In the genomic region with DNA sequence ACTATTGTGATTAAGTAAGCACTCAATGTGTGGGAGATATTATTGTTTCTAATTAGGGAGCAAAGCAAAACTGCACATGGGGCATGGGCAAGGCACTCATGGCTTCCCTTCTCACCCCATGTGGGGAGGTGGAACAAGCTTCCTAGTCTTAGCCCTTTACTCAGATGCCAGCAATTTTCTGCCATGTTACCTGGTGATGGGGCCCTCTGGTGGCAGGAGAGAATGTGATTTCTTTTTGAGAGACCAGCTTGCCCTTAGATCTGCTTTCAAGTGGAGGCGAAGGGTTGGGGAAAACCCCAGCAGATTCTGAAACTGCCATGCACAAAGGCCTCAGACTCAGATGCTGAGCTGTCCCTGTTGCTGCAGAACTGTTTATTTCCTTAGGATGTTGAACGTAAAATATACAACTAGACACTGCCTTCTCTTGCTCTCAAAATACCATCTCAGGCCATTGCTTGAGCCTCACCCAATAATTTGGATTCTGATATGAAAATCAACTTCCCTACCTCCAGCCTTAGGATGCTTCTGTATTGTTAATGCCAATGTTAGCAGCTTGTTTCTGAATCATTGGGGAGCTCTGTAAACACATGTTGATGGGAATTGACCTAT, we compare ENCODE assay signal across 8 cellular contexts.
DNase-seq lines count a peak whose midpoint lies in the region; ATAC-seq and TF ChIP-seq lines count a peak whose summit lies in the region.

No MANE protein-coding gene starts in this region.

- H3K4me2 ChIP-seq in OCI-LY7 (ENCODE audit: low read length): peak overlapping the region; percentile 5; the same call in 1 of the 2 replicates

- no TSS peak for BruUV-seq in OCI-LY7 (replicated peaks; lab: Mats Ljungman, UMichigan)

- DNase-seq in DMS153 treated with DMSO at 0.1 percent for 48 hours (lab: John Stamatoyannopoulos, UW; ENCODE audit: unreplicated experiment): peak; percentile 46
- peak; percentile 70 for DNase-seq in OCI-LY7 (ENCODE audit: low spot score)
- DNase-seq in activated T-cell treated with anti-CD3 and anti-CD28 coated beads, Interleukin-2, amount 50 U/mL, for 48 hours: peak; percentile 84 to 85
- peak in 24 of 42 donors; percentile 3 to 51 (median 26) for DNase-seq in head of caudate nucleus
- DNase-seq in stimulated activated CD4-positive, alpha-beta T cell treated with anti-CD3 and anti-CD28 coated beads, Interleukin-12 subunit alpha, Interleukin-12 subunit beta, amount 100 ng/mL, for 48 hours (ENCODE audit: low read depth in 2 of 3, low spot score in 1 of 3): peak; percentile 60 to 79 (median 69)
- DNase-seq in KG1 (lab: John Stamatoyannopoulos, UW): no peak

- POLR2A ChIA-PET in OCI-LY7 (lab: Charles Lee): interaction anchor here (0.7 to 0.9 kb wide), 2 partner anchors 31 to 287 kb away, joined by 3 read pairs; no protein-coding TSS in a partner anchor

- peaks cover 4% of the 10 kb centered on the region for H3K4me1 ChIP-seq in OCI-LY7 (ENCODE audit: insufficient read depth, low read length, poor library complexity, severe bottlenecking)

- H3K4me3 ChIP-seq in OCI-LY7 (ENCODE audit: low read depth, low read length, poor library complexity, severe bottlenecking): no peak overlapping the region

- H3K79me2 ChIP-seq in OCI-LY7 (ENCODE audit: insufficient read depth, low read depth, low read length): no peaks in the 10 kb centered on the region

- intact Hi-C loops in OCI-LY7 (cut with micrococcal nuclease; ENCODE audit: unreplicated experiment): loop anchor here (10.0 kb wide), 1 partner anchor 1307 kb away; no protein-coding TSS in a partner anchor
- intact Hi-C loops in head of caudate nucleus (cut with DNase I): no loop called here

- CTCF ChIA-PET in OCI-LY7 (lab: Charles Lee; ENCODE audit: unreplicated experiment): no interaction called here

- no peaks in the 10 kb centered on the region for H3K9me3 ChIP-seq in OCI-LY7 (ENCODE audit: low read length)

- H4K20me1 ChIP-seq in OCI-LY7 (ENCODE audit: insufficient read depth, low read length): no peaks in the 10 kb centered on the region

- H3K27ac ChIP-seq in OCI-LY7 (ENCODE audit: low read depth, low read length, poor library complexity, severe bottlenecking): no peak overlapping the region

- no peaks in the 10 kb centered on the region for H3K9me2 ChIP-seq in OCI-LY7 (ENCODE audit: insufficient read depth, low read length)

- TF ChIP-seq CTCF in OCI-LY7 (conservative IDR thresholded peaks at IDR 0.05; ENCODE audit: low read length): peak; percentile 83

- H2AFZ ChIP-seq in OCI-LY7 (ENCODE audit: low read length): no peak overlapping the region

- ATAC-seq in GM19467 (IDR thresholded peaks at IDR 0.05; ENCODE audit: unreplicated experiment) (peak; percentile 96), HG03521 (IDR thresholded peaks at IDR 0.05; ENCODE audit: unreplicated experiment) (peak; percentile 98)

- H3K36me3 ChIP-seq in OCI-LY7 (ENCODE audit: insufficient read depth, low read length): no peaks in the 10 kb centered on the region
